Comparison of ENCODE assay signal across 11 cellular contexts in genomic region chr1:157371211-157371610, GRCh38.
A peak's percentile ranks its signal among the peaks of the same experiment; 100 is the strongest.
DNase-seq lines count a peak whose midpoint lies in the region; ATAC-seq and TF ChIP-seq lines count a peak whose summit lies in the region.
"Had no signal": no experiment of that assay in that cellular context is flagged by ENCODE, and none has a peak within 500 bp of the region (broad histone marks: within the 10 kb centered on the region; RNA-seq: fewer than 3 reads in every experiment).

No MANE protein-coding gene starts in this region.

- in situ Hi-C loops in KBM-7 (cut with MboI; ENCODE audit: low pct_unique_long_range_greater_than_20kb, low sequenced_read_pairs) = loop anchor here (10.0 to 25.0 kb wide), 2 partner anchors 114 to 184 kb away; no protein-coding TSS in a partner anchor

- peak; percentile 4 for DNase-seq in adipocyte (ENCODE audit: low read depth)
- DNase-seq in fibroblast of the aortic adventitia (ENCODE audit: low read depth) = peak; percentile 51
- DNase-seq in NAMALWA (ENCODE audit: low spot score) = no peak
- no peak for DNase-seq in KBM-7
- DNase-seq: CD8-positive, alpha-beta T cell; COR-L47; DMS 273 treated with DMSO at 0.1 percent for 48 hours; H9 had no signal

- TF ChIP-seq CTCF in KMS-11 (conservative IDR thresholded peaks at IDR 0.05; ENCODE audit: low read depth, low read length) (no peak), fibroblast of the aortic adventitia (IDR thresholded peaks at IDR 0.05; ENCODE audit: insufficient read depth, low read length) (no peak)

- no peak for ATAC-seq in GM19351 (IDR thresholded peaks at IDR 0.05; ENCODE audit: unreplicated experiment)
- ATAC-seq: A549; CD8-positive, alpha-beta T cell had no signal

- H2AFZ ChIP-seq in KMS-11 (ENCODE audit: low read depth) = peak overlapping the region; percentile 24; the same call in 1 of the 2 replicates

- H3K9ac ChIP-seq in KMS-11 (no peak overlapping the region), adipocyte (ENCODE audit: low read length) (no peak overlapping the region)

- H3K36me3 ChIP-seq in KMS-11 (ENCODE audit: insufficient read depth) (no peaks in the 10 kb centered on the region), adipocyte (ENCODE audit: control insufficient read depth, insufficient read depth, low read length, severe bottlenecking) (no peaks in the 10 kb centered on the region)

- H3K27me3 ChIP-seq in KMS-11 (ENCODE audit: insufficient read depth, low read depth) (no peaks in the 10 kb centered on the region), adipocyte (replicated peaks; ENCODE audit: control insufficient read depth, insufficient read depth, low read length) (no peaks in the 10 kb centered on the region)

- H3K27ac ChIP-seq in KMS-11 = peak overlapping the region; percentile 43
- H3K27ac ChIP-seq: A549 had no signal

- no peaks in the 10 kb centered on the region for H4K20me1 ChIP-seq in KMS-11 (ENCODE audit: insufficient read depth)

- H3K4me3 ChIP-seq in KMS-11 (IDR thresholded peaks at IDR 0.05; ENCODE audit: insufficient read depth, low read depth, low read length) (peak overlapping the region; percentile 43), adipocyte (ENCODE audit: low read length) (no peak overlapping the region), fibroblast of the aortic adventitia (ENCODE audit: low read depth, low read length) (no peak overlapping the region)
- H3K4me3 ChIP-seq: A549 had no signal

- H3K4me1 ChIP-seq in KMS-11 (ENCODE audit: low read depth, poor library complexity, severe bottlenecking) = peaks cover 62% of the 10 kb centered on the region
- peaks cover 51% of the 10 kb centered on the region for H3K4me1 ChIP-seq in adipocyte (ENCODE audit: control insufficient read depth, insufficient read depth, low read length)
- H3K4me1 ChIP-seq: A549 had no signal

- no peaks in the 10 kb centered on the region for H3K79me2 ChIP-seq in KMS-11 (ENCODE audit: insufficient read depth, low read depth)

- no peaks in the 10 kb centered on the region for H3K9me3 ChIP-seq in adipocyte (ENCODE audit: control insufficient read depth, low read length)
- H3K9me3 ChIP-seq: A549 had no signal

- peak overlapping the region; percentile 55 for H3K4me2 ChIP-seq in KMS-11
- H3K4me2 ChIP-seq: A549 had no signal

Comparison
In these comparisons a context has a peak if more than half of its experiments do, and no peak if none do; other contexts are left out.
1. DNase-seq: peak in adipocyte (single experiment) and fibroblast of the aortic adventitia (single experiment); none in NAMALWA (single experiment) and KBM-7 (single experiment).